In genomic region chr10:3813986-3814831, GRCh38 we compare ENCODE assay signal across 14 cellular contexts. TPM values are rescaled to one million over a fixed set of nuclear protein-coding genes. Genes with fewer than 3 reads are reported as not detected.
DNase-seq lines count a peak whose midpoint lies in the region; ATAC-seq and TF ChIP-seq lines count a peak whose summit lies in the region.
"Had no signal": no experiment of that assay in that cellular context is flagged by ENCODE, and none has a peak within 500 bp of the region (broad histone marks: within the 10 kb centered on the region; RNA-seq: fewer than 3 reads in every experiment).

No MANE protein-coding gene starts in this region.

- H3K4me1 ChIP-seq in mammary epithelial cell (ENCODE audit: insufficient read depth, low read length): peaks cover 26% of the 10 kb centered on the region
- H3K4me1 ChIP-seq: HAP-1 had no signal

- H2AFZ ChIP-seq in mammary epithelial cell (ENCODE audit: low read depth, low read length): no peak overlapping the region

- CTCF ChIA-PET in mammary epithelial cell (lab: Charles Lee; ENCODE audit: low non-redundant PET): no interaction called here

- in situ Hi-C loops in mammary epithelial cell (cut with MboI; ENCODE audit: low sequenced_read_pairs in 2 of 2): no loop called here

- intact Hi-C loops in mammary epithelial cell (cut with micrococcal nuclease): loop anchor here (5.0 kb wide), 1 partner anchor 83 kb away; no protein-coding TSS in a partner anchor

- H3K9ac ChIP-seq in mammary epithelial cell (ENCODE audit: insufficient read depth, low read length): no peak overlapping the region

- no peaks in the 10 kb centered on the region for H3K9me3 Mint-ChIP-seq in osteocyte (ENCODE audit: unreplicated experiment)
- H3K9me3 Mint-ChIP-seq in naive thymus-derived CD8-positive, alpha-beta T cell: peaks cover 0 to 2% (median 0%) of the 10 kb centered on the region in 9 donors

- no peak overlapping the region for H3K4me3 ChIP-seq in mammary epithelial cell (replicated peaks in 1 of 3; ENCODE audit: insufficient read depth in 1 of 3, low read depth in 2 of 3, low read length in 3 of 3)
- H3K4me3 ChIP-seq: gastroesophageal sphincter, HAP-1, right atrium auricular region, thoracic aorta had no signal

- 96% methylated on average over 14 of the region's 15 CpGs for WGBS in mammary epithelial cell (ENCODE audit: low coverage, missing lambda C conversion rate)

- H3K4me2 ChIP-seq in mammary epithelial cell (ENCODE audit: insufficient read depth, low read depth, low read length): no peak overlapping the region

- DNase-seq in DMS53 (lab: John Stamatoyannopoulos, UW) (peak; percentile 67), HCEC 1CT (peak; percentile 77), mammary epithelial cell (peak; percentile 21), osteocyte (ENCODE audit: extremely low spot score, unreplicated experiment) (no peak), NCI-H1436 treated with DMSO at 0.1 percent for 48 hours (lab: John Stamatoyannopoulos, UW) (no peak)
- DNase-seq in naive thymus-derived CD8-positive, alpha-beta T cell: no peak
- DNase-seq: activated CD4-positive, alpha-beta T cell treated with anti-CD3 and anti-CD28 coated beads, Interleukin-2, amount 50 U/mL, for 4 hours; cortex of kidney; NCI-H146 had no signal

- POLR2A ChIA-PET in naive thymus-derived CD8-positive, alpha-beta T cell (lab: Charles Lee): interaction anchor here (4.6 kb wide), 1 partner anchor 29 kb away, joined by 29 read pairs; the partner anchor contains the start of gene KLF6

- no TSS peak for BruUV-seq in mammary epithelial cell (replicated peaks; lab: Mats Ljungman, UMichigan)

- dilution Hi-C loops in mammary epithelial cell (cut with HindIII; ENCODE audit: low sequenced_read_pairs): loop anchor here (5.0 to 25.0 kb wide), 3 partner anchors 52 to 523 kb away; no protein-coding TSS in a partner anchor

- H3K27me3 ChIP-seq in mammary epithelial cell (ENCODE audit: insufficient read depth, low read length): no peaks in the 10 kb centered on the region
- H3K27me3 ChIP-seq: gastroesophageal sphincter, right atrium auricular region had no signal

- no peaks in the 10 kb centered on the region for H3K36me3 Mint-ChIP-seq in osteocyte (ENCODE audit: unreplicated experiment)
- no peaks in the 10 kb centered on the region for H3K36me3 Mint-ChIP-seq in naive thymus-derived CD8-positive, alpha-beta T cell

- peaks cover 16% of the 10 kb centered on the region for H3K4me1 Mint-ChIP-seq in osteocyte (ENCODE audit: unreplicated experiment)
- H3K4me1 Mint-ChIP-seq in naive thymus-derived CD8-positive, alpha-beta T cell: peaks cover 12 to 32% (median 26%) of the 10 kb centered on the region in 4 donors

- no peaks in the 10 kb centered on the region for H3K27me3 Mint-ChIP-seq in osteocyte (ENCODE audit: unreplicated experiment)
- peaks cover 0 to 2% (median 0%) of the 10 kb centered on the region in 5 donors for H3K27me3 Mint-ChIP-seq in naive thymus-derived CD8-positive, alpha-beta T cell

- no peaks in the 10 kb centered on the region for H4K20me1 ChIP-seq in mammary epithelial cell (ENCODE audit: insufficient read depth, low read length)

- H3K27ac Mint-ChIP-seq in osteocyte (ENCODE audit: unreplicated experiment): peak overlapping the region; percentile 83
- no peak overlapping the region for H3K27ac Mint-ChIP-seq in naive thymus-derived CD8-positive, alpha-beta T cell

- no peak for ATAC-seq in GM19395 (IDR thresholded peaks at IDR 0.05; ENCODE audit: unreplicated experiment)
- ATAC-seq in naive thymus-derived CD8-positive, alpha-beta T cell: no peak
- ATAC-seq: gastroesophageal sphincter had no signal

- H3K27ac ChIP-seq in mammary epithelial cell (ENCODE audit: insufficient read depth, low read depth, low read length): no peak overlapping the region
- H3K27ac ChIP-seq: gastroesophageal sphincter, thoracic aorta had no signal

- TF ChIP-seq CTCF in mammary epithelial cell (conservative IDR thresholded peaks at IDR 0.05 in 1 of 2, IDR thresholded peaks at IDR 0.05 in 1 of 2; ENCODE audit: extremely low read depth in 1 of 2, insufficient read depth in 1 of 2, low read depth in 1 of 2, low read length in 2 of 2) (no peak), osteocyte (IDR thresholded peaks at IDR 0.05) (no peak)

- H3K36me3 ChIP-seq in mammary epithelial cell (ENCODE audit: insufficient read depth, low read length): no peaks in the 10 kb centered on the region
- H3K36me3 ChIP-seq: gastroesophageal sphincter, HAP-1, right atrium auricular region, thoracic aorta had no signal

- no peaks in the 10 kb centered on the region for H3K9me3 ChIP-seq in mammary epithelial cell (replicated peaks; ENCODE audit: insufficient read depth, low read length)
- H3K9me3 ChIP-seq: gastroesophageal sphincter, HAP-1, right atrium auricular region, thoracic aorta had no signal

- H3K79me2 ChIP-seq in mammary epithelial cell (ENCODE audit: insufficient read depth, low read length): peaks cover 2% of the 10 kb centered on the region

- H3K4me3 Mint-ChIP-seq in osteocyte (ENCODE audit: unreplicated experiment): no peak overlapping the region
- H3K4me3 Mint-ChIP-seq in naive thymus-derived CD8-positive, alpha-beta T cell: peak overlapping the region in 1 of 10 donors; percentile 55

RNA-seq across cellular contexts. Expression of gene KLF6, which starts 29.2 kb away (rescaled TPM):
- total RNA-seq in mammary epithelial cell: 100 to 1,000 TPM in 1 of 2 donors, 10 to 100 TPM in 1; 95.4 to 268 TPM
- 125 TPM for polyA plus RNA-seq in mammary epithelial cell
- polyA minus RNA-seq in mammary epithelial cell: 330 TPM
- total RNA-seq in osteocyte: 263 and 341 TPM in 2 replicates
- total RNA-seq in naive thymus-derived CD8-positive, alpha-beta T cell: 100 to 1,000 TPM; 147 to 155 TPM
- polyA plus RNA-seq in naive thymus-derived CD8-positive, alpha-beta T cell: 100 to 1,000 TPM; 106 to 294 (median 115) TPM

Comparison
In these comparisons a context has a peak if more than half of its experiments do, and no peak if none do; other contexts are left out.
1. DNase-seq: peak in DMS53 (single experiment), HCEC 1CT (single experiment) and mammary epithelial cell (single experiment); none in osteocyte (single experiment), NCI-H1436 treated with DMSO at 0.1 percent for 48 hours (single experiment) and naive thymus-derived CD8-positive, alpha-beta T cell (0 of 10).